ENCODE assay signal across 9 cellular contexts in the genomic region with DNA sequence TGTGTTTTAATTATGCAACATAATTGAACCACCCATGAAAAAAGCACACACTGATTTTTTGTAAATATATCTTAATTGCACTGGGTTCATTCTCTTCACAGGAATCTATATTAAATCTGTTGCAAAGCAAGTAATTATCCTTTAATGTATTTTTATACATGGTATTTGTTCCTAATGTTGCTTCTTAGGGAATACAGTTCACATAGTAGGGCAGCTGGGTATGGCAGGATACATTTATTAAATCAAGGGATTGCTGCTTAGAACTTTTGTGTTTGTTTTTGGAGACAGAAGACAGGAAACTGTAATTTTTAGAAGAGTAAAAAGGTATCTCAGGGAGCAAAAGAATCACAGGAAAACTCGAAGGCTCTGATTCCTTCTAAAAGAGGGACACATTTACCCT. TPM values are rescaled to one million over a fixed set of nuclear protein-coding genes. Genes with fewer than 3 reads are reported as not detected.
DNase-seq lines count a peak whose midpoint lies in the region; ATAC-seq and TF ChIP-seq lines count a peak whose summit lies in the region.
"Had no signal": no experiment of that assay in that cellular context is flagged by ENCODE, and none has a peak within 500 bp of the region (broad histone marks: within the 10 kb centered on the region; RNA-seq: fewer than 3 reads in every experiment).

No MANE protein-coding gene starts in this region.

- peak overlapping the region; percentile 75 for H3K9ac ChIP-seq in endodermal cell (ENCODE audit: extremely low read depth, low read length, poor library complexity, severe bottlenecking)

- H3K79me2 ChIP-seq in OCI-LY7 (ENCODE audit: insufficient read depth, low read depth, low read length), result peaks cover 34% of the 10 kb centered on the region

- no peak for TF ChIP-seq CTCF in CD8-positive, alpha-beta T cell (IDR thresholded peaks at IDR 0.05)
- TF ChIP-seq CTCF in OCI-LY7 (conservative IDR thresholded peaks at IDR 0.05; ENCODE audit: low read length) (no peak), endodermal cell (conservative IDR thresholded peaks at IDR 0.05) (no peak), osteocyte (IDR thresholded peaks at IDR 0.05) (no peak)

- H3K27ac Mint-ChIP-seq in CD8-positive, alpha-beta T cell, result peak overlapping the region; percentile 97
- H3K27ac Mint-ChIP-seq in endodermal cell (peak overlapping the region; percentile 97), osteocyte (ENCODE audit: unreplicated experiment) (peak overlapping the region; percentile 96)

- peak overlapping the region; percentile 81 for H3K27ac ChIP-seq in CD8-positive, alpha-beta T cell (ENCODE audit: low read depth, low read length)
- peak overlapping the region; percentile 70 for H3K27ac ChIP-seq in OCI-LY7 (ENCODE audit: low read depth, low read length, poor library complexity, severe bottlenecking)
- H3K27ac ChIP-seq in endodermal cell (ENCODE audit: low read depth, low read length), result no peak overlapping the region

- peaks cover 8% of the 10 kb centered on the region for H3K36me3 Mint-ChIP-seq in CD8-positive, alpha-beta T cell
- H3K36me3 Mint-ChIP-seq in endodermal cell (ENCODE audit: low read depth) (peaks cover 4% of the 10 kb centered on the region), osteocyte (ENCODE audit: unreplicated experiment) (no peaks in the 10 kb centered on the region)

- peaks cover 13% of the 10 kb centered on the region for H3K4me1 ChIP-seq in CD8-positive, alpha-beta T cell (ENCODE audit: insufficient read depth, low read length)
- H3K4me1 ChIP-seq in OCI-LY7 (ENCODE audit: insufficient read depth, low read length, poor library complexity, severe bottlenecking) (peaks cover 31% of the 10 kb centered on the region), endodermal cell (ENCODE audit: control insufficient read depth, insufficient read depth, low read length) (no peaks in the 10 kb centered on the region)

- H3K27me3 ChIP-seq in CD8-positive, alpha-beta T cell (ENCODE audit: insufficient read depth, low read length), result no peaks in the 10 kb centered on the region
- no peaks in the 10 kb centered on the region for H3K27me3 ChIP-seq in endodermal cell (ENCODE audit: control insufficient read depth, insufficient read depth, low read length, poor library complexity, severe bottlenecking)

- no peaks in the 10 kb centered on the region for H3K27me3 Mint-ChIP-seq in CD8-positive, alpha-beta T cell (ENCODE audit: low read depth)
- H3K27me3 Mint-ChIP-seq in endodermal cell (ENCODE audit: insufficient read depth), result peaks cover under 1% of the 10 kb centered on the region
- no peaks in the 10 kb centered on the region for H3K27me3 Mint-ChIP-seq in osteocyte (ENCODE audit: unreplicated experiment)

- H3K9me3 Mint-ChIP-seq in CD8-positive, alpha-beta T cell, result no peaks in the 10 kb centered on the region
- H3K9me3 Mint-ChIP-seq in endodermal cell (no peaks in the 10 kb centered on the region), osteocyte (ENCODE audit: unreplicated experiment) (no peaks in the 10 kb centered on the region)

- intact Hi-C loops in CD8-positive, alpha-beta T cell (cut with DNase I, micrococcal nuclease), result loop anchor here (1.0 to 10.0 kb wide), 9 partner anchors 140 to 920 kb away; a partner anchor contains a TSS
- intact Hi-C loops in OCI-LY7 (cut with micrococcal nuclease; ENCODE audit: unreplicated experiment), result loop anchor here (5.0 kb wide), 3 partner anchors 190 to 560 kb away; no protein-coding TSS in a partner anchor

- peak overlapping the region; percentile 97 for H3K4me3 Mint-ChIP-seq in CD8-positive, alpha-beta T cell
- peak overlapping the region; percentile 87 for H3K4me3 Mint-ChIP-seq in endodermal cell
- H3K4me3 Mint-ChIP-seq in osteocyte (ENCODE audit: unreplicated experiment), result peak overlapping the region; percentile 91

- ATAC-seq in CD8-positive, alpha-beta T cell, result no peak
- ATAC-seq in GM18909 (IDR thresholded peaks at IDR 0.05; ENCODE audit: poor library complexity, unreplicated experiment), result no peak
- no peak for ATAC-seq in GM19328 (IDR thresholded peaks at IDR 0.05; ENCODE audit: unreplicated experiment)

- peaks cover 6% of the 10 kb centered on the region; the same call in 1 of the 2 replicates for H4K20me1 ChIP-seq in OCI-LY7 (ENCODE audit: insufficient read depth, low read length)

- no peak for DNase-seq in CD8-positive, alpha-beta T cell
- no peak for DNase-seq in OCI-LY7 (ENCODE audit: low spot score)
- DNase-seq in endodermal cell, result no peak
- no peak for DNase-seq in osteocyte (ENCODE audit: extremely low spot score, unreplicated experiment)
- no peak for DNase-seq in NCI-H2081 treated with DMSO at 0.1 percent for 48 hours (lab: John Stamatoyannopoulos, UW)
- DNase-seq in NCI-H69 (lab: John Stamatoyannopoulos, UW), result no peak
- DNase-seq: aorta had no signal

- peak overlapping the region; percentile 90 for H3K4me3 ChIP-seq in CD8-positive, alpha-beta T cell (ENCODE audit: low read depth, low read length)
- H3K4me3 ChIP-seq in OCI-LY7 (ENCODE audit: low read depth, low read length, poor library complexity, severe bottlenecking) (peak overlapping the region; percentile 72), endodermal cell (ENCODE audit: low read length) (peak overlapping the region; percentile 93)

- no peaks in the 10 kb centered on the region for H3K36me3 ChIP-seq in CD8-positive, alpha-beta T cell (ENCODE audit: insufficient read depth, low read length)
- peaks cover 3% of the 10 kb centered on the region; the same call in 1 of the 2 replicates for H3K36me3 ChIP-seq in OCI-LY7 (ENCODE audit: insufficient read depth, low read length)
- peaks cover 9% of the 10 kb centered on the region for H3K36me3 ChIP-seq in endodermal cell (ENCODE audit: control insufficient read depth, insufficient read depth, low read length)

- peak overlapping the region; percentile 85 for H2AFZ ChIP-seq in OCI-LY7 (ENCODE audit: low read length)

- POLR2A ChIA-PET in CD8-positive, alpha-beta T cell (lab: Charles Lee), result interaction anchor here (0.6 to 1.8 kb wide), 2 partner anchors 13 to 680 kb away, joined by 3 to 5 read pairs; no protein-coding TSS in a partner anchor
- POLR2A ChIA-PET in OCI-LY7 (lab: Charles Lee), result interaction anchor here (0.6 to 1.5 kb wide), 3 partner anchors 251 to 559 kb away, joined by 3 to 6 read pairs (median 4); no protein-coding TSS in a partner anchor

- WGBS in endodermal cell (ENCODE audit: insufficient coverage in 1 of 2, insufficient read length in 1 of 2), 2 experiments, result 26% methylated on average over 1 of the region's 1 CpG; no CpG with 5 or more reads in 1 of the 2 experiments

- H3K9me3 ChIP-seq in CD8-positive, alpha-beta T cell (ENCODE audit: low read length), result no peaks in the 10 kb centered on the region
- H3K9me3 ChIP-seq in OCI-LY7 (ENCODE audit: low read length) (no peaks in the 10 kb centered on the region), endodermal cell (ENCODE audit: control insufficient read depth, low read length) (no peaks in the 10 kb centered on the region)

- BruUV-seq in OCI-LY7 (replicated peaks; lab: Mats Ljungman, UMichigan), result no TSS peak

- H3K4me2 ChIP-seq in OCI-LY7 (ENCODE audit: low read length), result peak overlapping the region; percentile 93

- no peaks in the 10 kb centered on the region for H3K9me2 ChIP-seq in OCI-LY7 (ENCODE audit: insufficient read depth, low read length)

- CTCF ChIA-PET in CD8-positive, alpha-beta T cell (lab: Charles Lee), result interaction anchor here (1.3 to 2.5 kb wide), 3 partner anchors 10 to 404 kb away, joined by 4 to 11 read pairs (median 5); no protein-coding TSS in a partner anchor
- CTCF ChIA-PET in OCI-LY7 (lab: Charles Lee; ENCODE audit: unreplicated experiment), result interaction anchor here (0.6 kb wide), 1 partner anchor 368 kb away, joined by 3 read pairs; no protein-coding TSS in a partner anchor

- H3K4me1 Mint-ChIP-seq in CD8-positive, alpha-beta T cell (ENCODE audit: low read depth), result peaks cover 28% of the 10 kb centered on the region
- H3K4me1 Mint-ChIP-seq in endodermal cell, result peaks cover 20% of the 10 kb centered on the region
- H3K4me1 Mint-ChIP-seq in osteocyte (ENCODE audit: unreplicated experiment), result peaks cover 29% of the 10 kb centered on the region

RNA-seq across cellular contexts. Expression of a gene that starts 1.0 kb away (rescaled TPM):
- total RNA-seq in CD8-positive, alpha-beta T cell, result 1 to 10 TPM; 4.7 to 5.4 TPM
- 13.9 and 16.4 TPM in 2 replicates for total RNA-seq in OCI-LY7 (2014; rRNA removed; shearing (Covaris generic))
- total RNA-seq in OCI-LY7 (2022) (19.0 and 19.5 TPM in 2 replicates), endodermal cell (10 to 100 TPM; 12.2 TPM), osteocyte (19.6 and 20.5 TPM in 2 replicates)
- 13.0 TPM for polyA plus RNA-seq in endodermal cell (2013, experiment 1 of 2)
- 12.5 TPM for polyA plus RNA-seq in endodermal cell (2013, experiment 2 of 2)

RNA-seq across cellular contexts. Expression of a gene that starts 18.9 kb away (rescaled TPM):
- not detected for total RNA-seq in CD8-positive, alpha-beta T cell
- not detected in 2 replicates for total RNA-seq in OCI-LY7 (2014; rRNA removed; shearing (Covaris generic))
- total RNA-seq in OCI-LY7 (2022), result not detected in 2 replicates
- not detected for total RNA-seq in endodermal cell
- polyA plus RNA-seq in endodermal cell (2013, experiment 1 of 2), result not detected
- polyA plus RNA-seq in endodermal cell (2013, experiment 2 of 2), result not detected
- total RNA-seq in osteocyte, result not detected in 2 replicates
- polyA plus RNA-seq: aorta had no signal

RNA-seq across cellular contexts. Expression of a gene that starts 48.5 kb away (rescaled TPM):
- total RNA-seq in CD8-positive, alpha-beta T cell, result not detected
- total RNA-seq in OCI-LY7 (2014; rRNA removed; shearing (Covaris generic)), result not detected in 2 replicates
- total RNA-seq in OCI-LY7 (2022) (not detected in 2 replicates), endodermal cell (10 to 100 TPM in 1 of 2 donors, 1 to 10 TPM in 1; 7.3 to 14.1 TPM), osteocyte (55.1 and 57.0 TPM in 2 replicates)
- 13.2 TPM for polyA plus RNA-seq in endodermal cell (2013, experiment 1 of 2)
- 16.8 TPM for polyA plus RNA-seq in endodermal cell (2013, experiment 2 of 2)
- polyA plus RNA-seq: aorta had no signal

Comparison
In these comparisons a context has a peak if more than half of its experiments do, and no peak if none do; other contexts are left out.
1. RNA of a gene that starts 48.5 kb away (total RNA-seq): 55.1 to 57.0 TPM in osteocyte and 7.3 to 14.1 TPM in endodermal cell; not detected in CD8-positive, alpha-beta T cell and not detected in OCI-LY7; every median in the first group is over 4 times any median in the second.
2. Peak in every context shown above with its lines, with median percentiles within 50 percentile points of each other: H3K4me3 ChIP-seq, H3K27ac Mint-ChIP-seq and H3K4me3 Mint-ChIP-seq.